13 cellular contexts compared by ENCODE assay signal in genomic region chr4:163707873-163708272, GRCh38.
"Had no signal": no experiment of that assay in that cellular context is flagged by ENCODE, and none has a peak within 500 bp of the region (broad histone marks: within the 10 kb centered on the region; RNA-seq: fewer than 3 reads in every experiment).

No MANE protein-coding gene starts in this region.

- H3K4me1 ChIP-seq: esophagus squamous epithelium, gastroesophageal sphincter had no signal

- H3K36me3 ChIP-seq: esophagus squamous epithelium, gastroesophageal sphincter had no signal

- H3K36me3 Mint-ChIP-seq: naive thymus-derived CD4-positive, alpha-beta T cell; type B pancreatic cell had no signal

- H3K27ac Mint-ChIP-seq: dendritic cell treated with granulocyte-macrophage colony-stimulating factor and Interleukin-4, amounts not matched to agents 40 ng/mL and 50 ng/mL, for 4 days; naive thymus-derived CD4-positive, alpha-beta T cell; nephron progenitor cell; type B pancreatic cell had no signal

- H3K4me3 Mint-ChIP-seq: dendritic cell treated with granulocyte-macrophage colony-stimulating factor and Interleukin-4, amounts not matched to agents 40 ng/mL and 50 ng/mL, for 4 days; naive thymus-derived CD4-positive, alpha-beta T cell; nephron progenitor cell; type B pancreatic cell had no signal

- H3K4me1 Mint-ChIP-seq: naive thymus-derived CD4-positive, alpha-beta T cell; nephron progenitor cell had no signal

- H3K27me3 ChIP-seq: esophagus squamous epithelium, gastroesophageal sphincter had no signal

- DNase-seq: esophagus squamous epithelium; foreskin fibroblast; left colon; naive thymus-derived CD4-positive, alpha-beta T cell; nephron progenitor cell; posterior cingulate gyrus; stimulated activated CD4-positive, alpha-beta T cell treated with anti-CD3 and anti-CD28 coated beads, Interleukin-2, amount 100 ng/mL, for 24 hours; stimulated activated naive CD4-positive, alpha-beta T cell treated with Interleukin-2 at 50 U/mL for 16 hours had no signal

- H3K9me3 Mint-ChIP-seq: dendritic cell treated with granulocyte-macrophage colony-stimulating factor and Interleukin-4, amounts not matched to agents 40 ng/mL and 50 ng/mL, for 4 days; naive thymus-derived CD4-positive, alpha-beta T cell; nephron progenitor cell; type B pancreatic cell had no signal

- H3K27me3 Mint-ChIP-seq: dendritic cell treated with granulocyte-macrophage colony-stimulating factor and Interleukin-4, amounts not matched to agents 40 ng/mL and 50 ng/mL, for 4 days; type B pancreatic cell had no signal

- H3K9me3 ChIP-seq: esophagus squamous epithelium, gastroesophageal sphincter had no signal

- ATAC-seq: gastroesophageal sphincter; left colon; naive thymus-derived CD4-positive, alpha-beta T cell; sciatic nerve had no signal

- H3K27ac ChIP-seq: esophagus squamous epithelium, gastroesophageal sphincter, skin epidermis had no signal

- H3K4me3 ChIP-seq: esophagus squamous epithelium, gastroesophageal sphincter, skin epidermis had no signal
